Comparison of ENCODE assay signal across 18 cellular contexts in the genomic region with DNA sequence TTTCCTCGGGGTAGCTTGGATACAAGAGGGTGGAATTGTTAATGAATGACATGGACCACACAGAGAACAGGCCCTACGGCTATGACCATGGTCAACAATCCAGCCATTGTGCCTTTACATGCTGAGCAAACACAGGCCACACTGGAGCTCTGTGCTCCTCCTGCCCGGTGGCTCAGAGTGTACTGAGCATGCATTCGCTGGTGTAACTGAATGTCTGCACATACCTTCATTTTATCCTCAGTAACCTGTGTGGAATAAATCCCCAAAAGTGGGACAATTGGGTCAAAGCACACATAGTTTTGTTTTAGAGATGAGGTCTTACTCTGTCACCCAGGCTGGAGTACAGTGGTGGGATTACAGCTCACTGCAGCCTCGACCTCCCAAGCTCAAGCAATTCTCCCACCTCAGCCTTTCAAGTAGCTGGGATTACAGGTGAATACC. TPM values are rescaled to one million over a fixed set of nuclear protein-coding genes. Genes with fewer than 3 reads are reported as not detected.
A peak's percentile ranks its signal among the peaks of the same experiment; 100 is the strongest.
DNase-seq lines count a peak whose midpoint lies in the region; ATAC-seq and TF ChIP-seq lines count a peak whose summit lies in the region.
"Had no signal": no experiment of that assay in that cellular context is flagged by ENCODE, and none has a peak within 500 bp of the region (broad histone marks: within the 10 kb centered on the region; RNA-seq: fewer than 3 reads in every experiment).

No MANE protein-coding gene starts in this region.

- no peaks in the 10 kb centered on the region for H3K9me3 ChIP-seq in adipocyte (ENCODE audit: control insufficient read depth, low read length)
- no peaks in the 10 kb centered on the region for H3K9me3 ChIP-seq in left lung
- H3K9me3 ChIP-seq in Peyer's patch: no peaks in the 10 kb centered on the region
- H3K9me3 ChIP-seq: colonic mucosa, pancreas had no signal

- no peaks in the 10 kb centered on the region for H3K36me3 ChIP-seq in adipocyte (ENCODE audit: control insufficient read depth, insufficient read depth, low read length, severe bottlenecking)
- H3K36me3 ChIP-seq in left lung: peaks cover 0 to 8% of the 10 kb centered on the region in 2 donors
- no peaks in the 10 kb centered on the region for H3K36me3 ChIP-seq in Peyer's patch
- H3K36me3 ChIP-seq: colonic mucosa, pancreas had no signal

- ATAC-seq in GM18909 (IDR thresholded peaks at IDR 0.05; ENCODE audit: poor library complexity, unreplicated experiment) (no peak), left lung (no peak), GM21423 (IDR thresholded peaks at IDR 0.05; ENCODE audit: unreplicated experiment) (no peak)

- intact Hi-C loops in left lung (cut with DNase I): loop anchor here in 1 of 2 donors (10.0 kb wide), 1 partner anchor 93 kb away; a partner anchor contains a TSS

- H3K9ac ChIP-seq in adipocyte (ENCODE audit: low read length): no peak overlapping the region

- H3K4me3 ChIP-seq in adipocyte (ENCODE audit: low read length) (peak overlapping the region; percentile 53), left lung (no peak overlapping the region), Peyer's patch (no peak overlapping the region)
- H3K4me3 ChIP-seq: colonic mucosa, pancreas, PC-9 had no signal

- DNase-seq in ELF-1 (ENCODE audit: low read depth, low spot score) (peak; percentile 71), adipocyte (ENCODE audit: low read depth) (no peak), hippocampal formation (lab: John Stamatoyannopoulos, UW) (peak; percentile 61 to 72), putamen (ENCODE audit: low spot score) (peak; percentile 80), left lung (no peak), Peyer's patch (no peak)
- DNase-seq: colonic mucosa, DMS 273 treated with DMSO at 0.1 percent for 48 hours, erythroblast, Kasumi-1, kidney glomerular epithelial cell, NCI-H1694, NCI-H446 treated with DMSO at 0.1 percent for 48 hours, pancreas, PC-9, SW 1271 had no signal

- TF ChIP-seq CTCF in left lung (IDR thresholded peaks at IDR 0.05) (no peak), Peyer's patch (IDR thresholded peaks at IDR 0.05) (no peak)

- TF ChIP-seq POLR2A in Peyer's patch (IDR thresholded peaks at IDR 0.05): no peak

- H3K27ac ChIP-seq in left lung (no peak overlapping the region), Peyer's patch (no peak overlapping the region)
- H3K27ac ChIP-seq: colonic mucosa, pancreas, PC-9 had no signal

- H3K27me3 ChIP-seq in adipocyte (replicated peaks; ENCODE audit: control insufficient read depth, insufficient read depth, low read length) (no peaks in the 10 kb centered on the region), left lung (no peaks in the 10 kb centered on the region), Peyer's patch (no peaks in the 10 kb centered on the region)
- H3K27me3 ChIP-seq: colonic mucosa, pancreas had no signal

- H3K4me1 ChIP-seq in adipocyte (ENCODE audit: control insufficient read depth, insufficient read depth, low read length) (no peaks in the 10 kb centered on the region), left lung (no peaks in the 10 kb centered on the region), Peyer's patch (no peaks in the 10 kb centered on the region)
- H3K4me1 ChIP-seq: colonic mucosa, pancreas had no signal

RNA-seq across cellular contexts. Expression of a gene that starts 32.8 kb away (rescaled TPM):
- total RNA-seq in left lung: 10 to 100 TPM; 40.9 to 42.6 TPM
- 10 to 100 TPM in 2 of 4 donors, 1 to 10 TPM in 2; 3.7 to 14.6 (median 11.0) TPM for total RNA-seq in Peyer's patch

Comparison
In these comparisons a context has a peak if more than half of its experiments do, and no peak if none do; other contexts are left out.
1. DNase-seq: peak in ELF-1 (single experiment), hippocampal formation (2 of 2) and putamen (single experiment); none in adipocyte (single experiment), left lung (0 of 2) and Peyer's patch (0 of 3).